In the genomic region with DNA sequence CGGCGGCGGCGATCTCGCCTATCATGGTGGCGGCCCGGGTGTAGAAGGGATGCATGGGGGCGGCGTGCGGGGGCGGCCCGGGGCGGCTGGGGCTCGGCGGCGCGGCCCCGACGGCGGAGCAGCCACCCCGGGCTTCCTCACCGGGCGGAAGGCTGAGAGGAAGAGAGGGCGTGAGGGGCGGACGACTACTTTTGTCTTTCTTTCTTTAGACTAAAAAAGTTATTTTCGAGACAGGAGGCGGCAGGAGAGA, we compare ENCODE assay signal across 8 cellular contexts. TPM values are rescaled to one million over a fixed set of nuclear protein-coding genes. Genes with fewer than 3 reads are reported as not detected.
DNase-seq lines count a peak whose midpoint lies in the region; ATAC-seq and TF ChIP-seq lines count a peak whose summit lies in the region.

No MANE protein-coding gene starts in this region.

- POLR2A ChIA-PET in activated CD4-positive, alpha-beta T cell treated with anti-CD3 and anti-CD28 coated beads for 36 hours (lab: Charles Lee) = interaction anchor here (0.6 to 3.7 kb wide), 36 partner anchors 8 to 764 kb away, joined by 3 to 59 read pairs (median 4); no protein-coding TSS in a partner anchor

- H3K9me3 ChIP-seq in Loucy (ENCODE audit: insufficient read depth, low read depth, low read length) (no peaks in the 10 kb centered on the region), muscle layer of colon (ENCODE audit: low read length) (no peaks in the 10 kb centered on the region)

- peaks cover 52% of the 10 kb centered on the region for H3K79me2 ChIP-seq in Loucy (ENCODE audit: insufficient read depth, low read length)

- peaks cover 30% of the 10 kb centered on the region for H3K4me1 ChIP-seq in Loucy (ENCODE audit: insufficient read depth, low read length, poor library complexity, severe bottlenecking)
- H3K4me1 ChIP-seq in muscle layer of colon (ENCODE audit: insufficient read depth, low read length) = peaks cover 9% of the 10 kb centered on the region

- peaks cover 69% of the 10 kb centered on the region for H3K36me3 Mint-ChIP-seq in activated CD4-positive, alpha-beta T cell treated with anti-CD3 and anti-CD28 coated beads for 36 hours (ENCODE audit: low read depth)

- peaks cover 22% of the 10 kb centered on the region for H3K4me1 Mint-ChIP-seq in activated CD4-positive, alpha-beta T cell treated with anti-CD3 and anti-CD28 coated beads for 36 hours

- TF ChIP-seq CTCF in Loucy (conservative IDR thresholded peaks at IDR 0.05; ENCODE audit: low read length) (no peak), coronary artery (IDR thresholded peaks at IDR 0.05) (no peak)

- H3K4me3 Mint-ChIP-seq in activated CD4-positive, alpha-beta T cell treated with anti-CD3 and anti-CD28 coated beads for 36 hours = peak overlapping the region; percentile 99

- H3K27me3 Mint-ChIP-seq in activated CD4-positive, alpha-beta T cell treated with anti-CD3 and anti-CD28 coated beads for 36 hours = no peaks in the 10 kb centered on the region

- peak; percentile 5 for ATAC-seq in activated CD4-positive, alpha-beta T cell treated with anti-CD3 and anti-CD28 coated beads for 36 hours

- H3K36me3 ChIP-seq in Loucy (ENCODE audit: insufficient read depth, low read length) (peaks cover 13% of the 10 kb centered on the region; the same call in 1 of the 2 replicates), muscle layer of colon (ENCODE audit: insufficient read depth, low read length) (peaks cover 13% of the 10 kb centered on the region)

- H3K27me3 ChIP-seq in Loucy (ENCODE audit: insufficient read depth, low read length, poor library complexity, severe bottlenecking) = peaks cover 5% of the 10 kb centered on the region
- no peaks in the 10 kb centered on the region for H3K27me3 ChIP-seq in muscle layer of colon (ENCODE audit: control insufficient read depth in 1 of 2, insufficient read depth in 2 of 2, low read length in 2 of 2)

- no peak overlapping the region for H2AFZ ChIP-seq in Loucy (ENCODE audit: low read length)

- H3K27ac Mint-ChIP-seq in activated CD4-positive, alpha-beta T cell treated with anti-CD3 and anti-CD28 coated beads for 36 hours = peak overlapping the region; percentile 98

- H3K9ac ChIP-seq in Loucy (ENCODE audit: low read depth, low read length, poor library complexity, severe bottlenecking) (peak overlapping the region; percentile 92), muscle layer of colon (ENCODE audit: low read length) (peak overlapping the region; percentile 88)

- CTCF ChIA-PET in activated CD4-positive, alpha-beta T cell treated with anti-CD3 and anti-CD28 coated beads for 36 hours (lab: Charles Lee) = interaction anchor here (0.5 to 2.0 kb wide), 11 partner anchors 9 to 764 kb away, joined by 3 to 9 read pairs (median 4); no protein-coding TSS in a partner anchor

- DNase-seq in activated CD4-positive, alpha-beta T cell treated with anti-CD3 and anti-CD28 coated beads for 36 hours = no peak
- DNase-seq in activated CD4-positive, alpha-beta T cell treated with anti-CD3 and anti-CD28 coated beads for 4 hours = no peak
- peak; percentile 77 for DNase-seq in coronary artery (ENCODE audit: low spot score)
- DNase-seq in C1 segment of cervical spinal cord (lab: John Stamatoyannopoulos, UW) = no peak
- no peak for DNase-seq in hepatic stellate cell (ENCODE audit: low spot score)
- no peak for DNase-seq in NCI-H1694 treated with DMSO at 0.1 percent for 48 hours (lab: John Stamatoyannopoulos, UW)

- peak overlapping the region; percentile 95 for H3K4me2 ChIP-seq in Loucy (ENCODE audit: low read depth, low read length, poor library complexity, severe bottlenecking)

- no peaks in the 10 kb centered on the region for H3K9me2 ChIP-seq in Loucy (replicated peaks; ENCODE audit: low read depth, low read length)

- H3K27ac ChIP-seq in coronary artery = peak overlapping the region; percentile 97 to 99
- H3K27ac ChIP-seq in muscle layer of colon (ENCODE audit: low read depth, low read length) = peak overlapping the region; percentile 99

- intact Hi-C loops in activated CD4-positive, alpha-beta T cell treated with anti-CD3 and anti-CD28 coated beads for 36 hours (cut with DNase I, micrococcal nuclease) = loop anchor here (1.0 to 5.0 kb wide), 13 partner anchors 8 to 763 kb away; no protein-coding TSS in a partner anchor

- H3K4me3 ChIP-seq in Loucy (ENCODE audit: low read length, poor library complexity, severe bottlenecking) = peak overlapping the region; percentile 97
- H3K4me3 ChIP-seq in coronary artery = peak overlapping the region; percentile 98
- H3K4me3 ChIP-seq in muscle layer of colon (ENCODE audit: low read depth in 1 of 2, low read length in 2 of 2) = peak overlapping the region; percentile 99

- H3F3A ChIP-seq in Loucy (ENCODE audit: low read depth) = no peaks in the 10 kb centered on the region

- H3K9me3 Mint-ChIP-seq in activated CD4-positive, alpha-beta T cell treated with anti-CD3 and anti-CD28 coated beads for 36 hours (ENCODE audit: low read depth) = no peaks in the 10 kb centered on the region

- H4K20me1 ChIP-seq in Loucy (ENCODE audit: insufficient read depth, low read length, poor library complexity, severe bottlenecking) = peaks cover 46% of the 10 kb centered on the region

RNA-seq across cellular contexts. Expression of gene BTG1, which starts 0.2 kb away (rescaled TPM):
- total RNA-seq in activated CD4-positive, alpha-beta T cell treated with anti-CD3 and anti-CD28 coated beads for 36 hours = 100 to 1,000 TPM in 1 of 2 experiments, 10 to 100 TPM in 1; 76.6 to 131 TPM
